8 cellular contexts compared by ENCODE assay signal in the genomic region with DNA sequence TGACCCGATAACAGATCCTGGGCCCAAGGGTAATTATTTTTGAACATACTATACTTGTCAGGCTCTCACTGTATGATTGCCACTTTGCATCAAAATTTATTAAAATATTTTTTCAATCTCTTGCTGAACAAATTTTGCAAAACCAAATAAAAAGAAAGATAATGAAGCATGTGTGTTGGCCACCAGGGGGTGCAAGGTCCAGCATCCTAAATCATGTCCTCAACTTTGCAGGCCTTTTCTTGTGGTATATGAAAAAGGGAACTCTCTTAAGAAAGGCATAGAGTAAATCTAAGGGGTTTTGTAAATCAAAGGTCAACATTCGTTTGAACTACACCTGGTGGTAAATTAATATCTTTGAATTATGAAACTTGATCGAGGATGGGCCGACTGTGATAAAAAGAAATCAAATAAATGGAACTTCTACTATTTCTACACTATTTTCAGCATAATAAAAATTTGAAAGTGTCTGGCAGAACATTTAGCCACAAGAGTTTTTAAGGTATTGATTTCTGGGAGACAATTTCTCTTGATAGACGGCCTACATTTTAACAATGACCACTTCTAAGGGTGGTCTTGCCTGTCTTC.
A peak's percentile ranks its signal among the peaks of the same experiment; 100 is the strongest.
DNase-seq lines count a peak whose midpoint lies in the region; ATAC-seq, FAIRE-seq and TF ChIP-seq lines count a peak whose summit lies in the region.

No MANE protein-coding gene starts in this region.

- peak; percentile 61 for TF ChIP-seq CTCF in fibroblast of mammary gland (conservative IDR thresholded peaks at IDR 0.05; ENCODE audit: control insufficient read depth, insufficient read depth, low read depth, low read length)

- peak; percentile 49 for FAIRE-seq in A204.1 (lab: Jason Lieb, UNC)

- H3K4me3 ChIP-seq in fibroblast of mammary gland (ENCODE audit: control insufficient read depth, low read depth, low read length) = no peak overlapping the region

- DNase-seq in OCI-M1 (lab: John Stamatoyannopoulos, UW) (peak; percentile 73), fibroblast of mammary gland (ENCODE audit: low read depth) (peak; percentile 49), putamen (ENCODE audit: low spot score) (peak; percentile 12), NCI-H774 (lab: John Stamatoyannopoulos, UW) (no peak)
- DNase-seq in stimulated activated naive CD4-positive, alpha-beta T cell treated with Interleukin-2 at 50 U/mL for 16 hours (lab: John Stamatoyannopoulos, UW) = no peak

- ATAC-seq in GM18868 (IDR thresholded peaks at IDR 0.05; ENCODE audit: unreplicated experiment) = peak; percentile 77
- no peak for ATAC-seq in activated CD4-positive, CD25-positive, alpha-beta regulatory T cell treated with anti-CD3 and anti-CD28 coated beads, Interleukin-2, amount 50 U/mL, for 24 hours

Comparison
In these comparisons a context has a peak if more than half of its experiments do, and no peak if none do; other contexts are left out.
1. DNase-seq: peak in OCI-M1 (single experiment), fibroblast of mammary gland (single experiment) and putamen (single experiment); none in stimulated activated naive CD4-positive, alpha-beta T cell treated with Interleukin-2 at 50 U/mL for 16 hours (single experiment) and NCI-H774 (single experiment).